ENCODE assay signal across 16 cellular contexts in genomic region chr6:79399499-79399898, GRCh38.
DNase-seq lines count a peak whose midpoint lies in the region; ATAC-seq, FAIRE-seq and TF ChIP-seq lines count a peak whose summit lies in the region.
"Had no signal": no experiment of that assay in that cellular context is flagged by ENCODE, and none has a peak within 500 bp of the region (broad histone marks: within the 10 kb centered on the region; RNA-seq: fewer than 3 reads in every experiment).

No MANE protein-coding gene starts in this region.

- H3K27me3 ChIP-seq in HepG2 (ENCODE audit: control insufficient read depth in 1 of 2, insufficient read depth in 2 of 2, low read length in 2 of 2) (no peaks in the 10 kb centered on the region), right lobe of liver (no peaks in the 10 kb centered on the region), hepatocyte (no peaks in the 10 kb centered on the region), H7 (ENCODE audit: control insufficient read depth, insufficient read depth, low read length) (no peaks in the 10 kb centered on the region)
- H3K27me3 ChIP-seq: BLaER1 treated with 17β-estradiol and CSF1 and Interleukin-3, amounts not matched to agents 10 nM and 100 nM had no signal

- no peak overlapping the region for H2AFZ ChIP-seq in HepG2 (ENCODE audit: low read length)
- H2AFZ ChIP-seq in hepatocyte, result no peak overlapping the region

- TF ChIP-seq POLR2A in HepG2 (IDR thresholded peaks at IDR 0.05; ENCODE audit: insufficient read depth in 1 of 2, low read depth in 2 of 2, low read length in 2 of 2), result no peak
- no peak for TF ChIP-seq POLR2A in right lobe of liver (IDR thresholded peaks at IDR 0.05)

- CTCF ChIA-PET in HepG2 (lab: Yijun Ruan, JAX; ENCODE audit: low intra/inter-chr PET ratio, low total read pairs), result no interaction called here

- no peaks in the 10 kb centered on the region for H3K9me3 ChIP-seq in HepG2 (ENCODE audit: low read length)
- H3K9me3 ChIP-seq in right lobe of liver, result no peaks in the 10 kb centered on the region
- H3K9me3 ChIP-seq in hepatocyte (ENCODE audit: low read depth), result no peaks in the 10 kb centered on the region
- H3K9me3 ChIP-seq: BLaER1 treated with 17β-estradiol and CSF1 and Interleukin-3, amounts not matched to agents 10 nM and 100 nM; HAP-1 had no signal

- H3K9ac ChIP-seq in HepG2 (ENCODE audit: insufficient read depth, low read depth, low read length), result no peak overlapping the region
- H3K9ac ChIP-seq: BLaER1 treated with 17β-estradiol and CSF1 and Interleukin-3, amounts not matched to agents 10 nM and 100 nM had no signal

- TF ChIP-seq EP300 in HepG2 (IDR thresholded peaks at IDR 0.05; ENCODE audit: low read depth in 2 of 2, low read length in 2 of 2) (peak in 1 of 2 experiments; percentile 49; a peak in 1 of 4 replicates), HepG2 (CRISPR knock-in tag; IDR thresholded peaks at IDR 0.05; ENCODE audit: borderline replicate concordance) (no peak)

- peak; percentile 95 for ATAC-seq in HepG2
- ATAC-seq in right lobe of liver, result no peak
- no peak for ATAC-seq in GM18909 (IDR thresholded peaks at IDR 0.05; ENCODE audit: poor library complexity, unreplicated experiment)
- ATAC-seq: CD8-positive, alpha-beta T cell; K562 had no signal

- FAIRE-seq in HepG2 (lab: Jason Lieb, UNC), result peak; percentile 85
- FAIRE-seq: D721Med, G401.6, GM12891, H1, K562 had no signal

- TF ChIP-seq RAD21 in HepG2 (CRISPR knock-in tag; IDR thresholded peaks at IDR 0.05), result no peak

- in situ Hi-C loops in HepG2 (cut with HindIII; ENCODE audit: extremely low pct_ligation_motif_present, low pct_unique_long_range_greater_than_20kb), result loop anchor here (10.0 kb wide), 1 partner anchor 315 kb away; no protein-coding TSS in a partner anchor

- H3K36me3 ChIP-seq in HepG2 (replicated peaks in 1 of 2; ENCODE audit: control insufficient read depth in 1 of 2, insufficient read depth in 2 of 2, low read length in 2 of 2), result no peaks in the 10 kb centered on the region
- H3K36me3 ChIP-seq in right lobe of liver, result no peaks in the 10 kb centered on the region
- H3K36me3 ChIP-seq in hepatocyte (replicated peaks; ENCODE audit: insufficient read depth, low read depth), result no peaks in the 10 kb centered on the region
- H3K36me3 ChIP-seq in H7 (replicated peaks; ENCODE audit: control insufficient read depth, insufficient read depth, low read length), result no peaks in the 10 kb centered on the region
- H3K36me3 ChIP-seq: BLaER1 treated with 17β-estradiol and CSF1 and Interleukin-3, amounts not matched to agents 10 nM and 100 nM; HAP-1 had no signal

- H3K4me3 ChIP-seq in HepG2 (replicated peaks in 1 of 3; ENCODE audit: insufficient read depth in 1 of 3, low read depth in 2 of 3, low read length in 3 of 3) (no peak overlapping the region), right lobe of liver (no peak overlapping the region), hepatocyte (no peak overlapping the region), H7 (ENCODE audit: insufficient read depth, low read depth, low read length) (no peak overlapping the region)
- H3K4me3 ChIP-seq: BLaER1 treated with 17β-estradiol and CSF1 and Interleukin-3, amounts not matched to agents 10 nM and 100 nM; HAP-1; K562 had no signal

- no peaks in the 10 kb centered on the region for H3K9me2 ChIP-seq in hepatocyte (replicated peaks; ENCODE audit: insufficient read depth)

- H3K4me1 ChIP-seq in HepG2 (ENCODE audit: insufficient read depth, low read length), result peaks cover 35% of the 10 kb centered on the region
- peaks cover 0 to 16% (median 4%) of the 10 kb centered on the region in 4 donors for H3K4me1 ChIP-seq in right lobe of liver
- H3K4me1 ChIP-seq in hepatocyte (ENCODE audit: insufficient read depth), result peaks cover 8% of the 10 kb centered on the region
- H3K4me1 ChIP-seq: BLaER1 treated with 17β-estradiol and CSF1 and Interleukin-3, amounts not matched to agents 10 nM and 100 nM; HAP-1 had no signal

- H4K20me1 ChIP-seq in HepG2 (ENCODE audit: insufficient read depth, low read length) (no peaks in the 10 kb centered on the region), hepatocyte (ENCODE audit: insufficient read depth, poor library complexity, severe bottlenecking) (no peaks in the 10 kb centered on the region)
- H4K20me1 ChIP-seq: BLaER1 treated with 17β-estradiol and CSF1 and Interleukin-3, amounts not matched to agents 10 nM and 100 nM had no signal

- BruUV-seq in HepG2 (replicated peaks; lab: Mats Ljungman, UMichigan), result no TSS peak

- 1% methylated on average over 3 of the region's 3 CpGs for WGBS in HepG2 (ENCODE audit: low lambda C conversion rate)
- WGBS in right lobe of liver (ENCODE audit: insufficient coverage, low coverage, low lambda C conversion rate, missing lambda C conversion rate), result 15% methylated on average over 3 of the region's 3 CpGs
- WGBS in hepatocyte (ENCODE audit: low lambda C conversion rate, missing lambda C conversion rate), result 59% methylated on average over 3 of the region's 3 CpGs

- H3K4me2 ChIP-seq in HepG2 (ENCODE audit: low read depth, low read length) (peak overlapping the region; percentile 46), hepatocyte (peak overlapping the region; percentile 64)
- H3K4me2 ChIP-seq: BLaER1 treated with 17β-estradiol and CSF1 and Interleukin-3, amounts not matched to agents 10 nM and 100 nM had no signal

- TF ChIP-seq CTCF in HepG2 (CRISPR knock-in tag; IDR thresholded peaks at IDR 0.05), result no peak
- no peak for TF ChIP-seq CTCF in right lobe of liver (IDR thresholded peaks at IDR 0.05)
- TF ChIP-seq CTCF in hepatocyte (IDR thresholded peaks at IDR 0.05; ENCODE audit: poor library complexity), result no peak

- peak; percentile 78 for DNase-seq in HepG2 (ENCODE audit: low spot score)
- no peak for DNase-seq in right lobe of liver
- peak; percentile 24 for DNase-seq in NCI-H69 (lab: John Stamatoyannopoulos, UW)
- peak; percentile 45 for DNase-seq in hepatocyte (ENCODE audit: low spot score)
- no peak for DNase-seq in activated T-cell treated with anti-CD3 and anti-CD28 coated beads, Interleukin-2, amount 50 U/mL, for 1 hour
- DNase-seq in H7, result no peak
- DNase-seq: CD8-positive, alpha-beta T cell; IMR-90 had no signal

- POLR2A ChIA-PET in HepG2 (lab: Yijun Ruan, JAX), result no interaction called here

- H3K27ac ChIP-seq in HepG2 (ENCODE audit: extremely low read length, insufficient read depth, low read length) (peak overlapping the region; percentile 7), right lobe of liver (no peak overlapping the region), hepatocyte (peak overlapping the region; percentile 54)
- H3K27ac ChIP-seq: BLaER1 treated with 17β-estradiol and CSF1 and Interleukin-3, amounts not matched to agents 10 nM and 100 nM had no signal

- H3K79me2 ChIP-seq in HepG2 (ENCODE audit: insufficient read depth, low read length) (no peaks in the 10 kb centered on the region), hepatocyte (no peaks in the 10 kb centered on the region)

- intact Hi-C loops in HepG2 (cut with micrococcal nuclease; ENCODE audit: unreplicated experiment) (no loop called here), right lobe of liver (cut with DNase I) (no loop called here)

TF ChIP-seq in HepG2, 621 proteins besides CTCF, POLR2A, EP300 and RAD21 (continues in another document):
- TF ChIP-seq, protein P1, sequence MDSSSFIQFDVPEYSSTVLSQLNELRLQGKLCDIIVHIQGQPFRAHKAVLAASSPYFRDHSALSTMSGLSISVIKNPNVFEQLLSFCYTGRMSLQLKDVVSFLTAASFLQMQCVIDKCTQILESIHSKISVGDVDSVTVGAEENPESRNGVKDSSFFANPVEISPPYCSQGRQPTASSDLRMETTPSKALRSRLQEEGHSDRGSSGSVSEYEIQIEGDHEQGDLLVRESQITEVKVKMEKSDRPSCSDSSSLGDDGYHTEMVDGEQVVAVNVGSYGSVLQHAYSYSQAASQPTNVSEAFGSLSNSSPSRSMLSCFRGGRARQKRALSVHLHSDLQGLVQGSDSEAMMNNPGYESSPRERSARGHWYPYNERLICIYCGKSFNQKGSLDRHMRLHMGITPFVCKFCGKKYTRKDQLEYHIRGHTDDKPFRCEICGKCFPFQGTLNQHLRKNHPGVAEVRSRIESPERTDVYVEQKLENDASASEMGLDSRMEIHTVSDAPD (CRISPR knock-in tag; IDR thresholded peaks at IDR 0.05), result no peak
- TF ChIP-seq, protein P2, sequence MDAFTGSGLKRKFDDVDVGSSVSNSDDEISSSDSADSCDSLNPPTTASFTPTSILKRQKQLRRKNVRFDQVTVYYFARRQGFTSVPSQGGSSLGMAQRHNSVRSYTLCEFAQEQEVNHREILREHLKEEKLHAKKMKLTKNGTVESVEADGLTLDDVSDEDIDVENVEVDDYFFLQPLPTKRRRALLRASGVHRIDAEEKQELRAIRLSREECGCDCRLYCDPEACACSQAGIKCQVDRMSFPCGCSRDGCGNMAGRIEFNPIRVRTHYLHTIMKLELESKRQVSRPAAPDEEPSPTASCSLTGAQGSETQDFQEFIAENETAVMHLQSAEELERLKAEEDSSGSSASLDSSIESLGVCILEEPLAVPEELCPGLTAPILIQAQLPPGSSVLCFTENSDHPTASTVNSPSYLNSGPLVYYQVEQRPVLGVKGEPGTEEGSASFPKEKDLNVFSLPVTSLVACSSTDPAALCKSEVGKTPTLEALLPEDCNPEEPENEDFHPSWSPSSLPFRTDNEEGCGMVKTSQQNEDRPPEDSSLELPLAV (CRISPR knock-in tag; conservative IDR thresholded peaks at IDR 0.05; ENCODE audit: low read depth), result no peak
- TF ChIP-seq HNRNPH1 (optimal IDR thresholded peaks at IDR 0.05; ENCODE audit: low read depth, low read length), result no peak
- TF ChIP-seq, protein P3, sequence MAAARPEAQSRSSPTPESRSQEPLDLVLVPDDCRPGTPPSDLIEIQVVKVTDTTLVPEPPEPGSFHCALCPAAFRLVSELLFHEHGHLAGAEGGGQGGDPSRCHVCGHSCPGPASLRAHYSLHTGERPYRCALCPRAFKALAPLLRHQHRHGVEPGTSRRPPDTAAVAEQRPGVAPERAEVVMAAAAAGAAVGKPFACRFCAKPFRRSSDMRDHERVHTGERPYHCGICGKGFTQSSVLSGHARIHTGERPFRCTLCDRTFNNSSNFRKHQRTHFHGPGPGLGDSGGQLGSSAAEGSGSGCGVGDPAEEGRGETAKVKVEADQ (CRISPR knock-in tag; IDR thresholded peaks at IDR 0.05; ENCODE audit: borderline replicate concordance), result no peak
- TF ChIP-seq ZNF292 (CRISPR knock-in tag; IDR thresholded peaks at IDR 0.05; ENCODE audit: borderline replicate concordance, low read depth), result peak; percentile 79; the same call in 1 of the 2 replicates
- no peak for TF ChIP-seq JUN (CRISPR knock-in tag; IDR thresholded peaks at IDR 0.05)
- no peak for TF ChIP-seq GTF2F1 (IDR thresholded peaks at IDR 0.05; ENCODE audit: low read length)

Comparison
In these comparisons a context has a peak if more than half of its experiments do, and no peak if none do; other contexts are left out.
1. DNase-seq: peak in HepG2 (single experiment), NCI-H69 (single experiment) and hepatocyte (single experiment); none in right lobe of liver (0 of 3), activated T-cell treated with anti-CD3 and anti-CD28 coated beads, Interleukin-2, amount 50 U/mL, for 1 hour (single experiment) and H7 (single experiment).
2. H3K27ac ChIP-seq: peak in HepG2 (single experiment) and hepatocyte (single experiment); none in right lobe of liver (0 of 3).